ENCODE assay signal across 17 cellular contexts in the genomic region with DNA sequence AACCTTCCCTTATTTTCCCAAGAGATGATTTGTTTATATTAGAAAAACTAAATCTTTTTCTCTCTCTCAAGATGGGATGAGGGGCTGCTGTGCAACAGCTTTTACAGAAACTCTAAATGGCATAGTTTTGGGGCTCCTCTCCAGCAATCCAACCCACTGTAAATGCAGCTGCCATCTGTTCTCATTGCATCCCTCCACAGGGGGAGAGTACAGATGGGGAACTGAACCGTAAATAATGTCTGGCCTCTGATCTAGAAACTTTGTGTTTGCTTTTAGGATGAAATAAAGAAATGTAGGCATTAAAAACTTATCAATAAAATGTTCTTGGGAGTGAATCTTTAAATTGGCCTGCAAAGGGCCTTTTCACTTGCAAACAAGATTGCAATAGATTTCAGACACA.
DNase-seq lines count a peak whose midpoint lies in the region; ATAC-seq and TF ChIP-seq lines count a peak whose summit lies in the region.
"Had no signal": no experiment of that assay in that cellular context is flagged by ENCODE, and none has a peak within 500 bp of the region (broad histone marks: within the 10 kb centered on the region; RNA-seq: fewer than 3 reads in every experiment).

No MANE protein-coding gene starts in this region.

- H3K4me3 Mint-ChIP-seq in glutamatergic neuron (ENCODE audit: unreplicated experiment) (no peak overlapping the region), T-helper 17 cell (no peak overlapping the region)
- H3K4me3 Mint-ChIP-seq: CD4-positive, alpha-beta T cell; IgD-negative memory B cell had no signal

- H3K27me3 Mint-ChIP-seq in glutamatergic neuron (ENCODE audit: unreplicated experiment): no peaks in the 10 kb centered on the region
- H3K27me3 Mint-ChIP-seq in T-helper 17 cell: peaks cover 5% of the 10 kb centered on the region
- H3K27me3 Mint-ChIP-seq: CD4-positive, alpha-beta T cell had no signal

- ATAC-seq in T-helper 17 cell: no peak
- ATAC-seq in GM18511 (IDR thresholded peaks at IDR 0.05; ENCODE audit: unreplicated experiment): no peak
- ATAC-seq in HG03025 (IDR thresholded peaks at IDR 0.05; ENCODE audit: low FRiP score, unreplicated experiment): no peak
- ATAC-seq: HepG2 had no signal

- H3K36me3 Mint-ChIP-seq in glutamatergic neuron (ENCODE audit: unreplicated experiment) (no peaks in the 10 kb centered on the region), T-helper 17 cell (ENCODE audit: low read depth) (no peaks in the 10 kb centered on the region)
- H3K36me3 Mint-ChIP-seq: IgD-negative memory B cell had no signal

- TF ChIP-seq CTCF in glutamatergic neuron (IDR thresholded peaks at IDR 0.05; ENCODE audit: partially characterized antibody, unreplicated experiment): no peak

- H3K4me1 Mint-ChIP-seq in glutamatergic neuron (ENCODE audit: low read depth, unreplicated experiment) (peaks cover 37% of the 10 kb centered on the region), T-helper 17 cell (no peaks in the 10 kb centered on the region)
- H3K4me1 Mint-ChIP-seq: IgD-negative memory B cell had no signal

- in situ Hi-C loops in G401 (cut with HindIII; ENCODE audit: low sequenced_read_pairs): no loop called here

- no peaks in the 10 kb centered on the region for H3K9me3 Mint-ChIP-seq in glutamatergic neuron (ENCODE audit: unreplicated experiment)
- H3K9me3 Mint-ChIP-seq: CD4-positive, alpha-beta T cell; IgD-negative memory B cell had no signal

- H3K27ac Mint-ChIP-seq in glutamatergic neuron (ENCODE audit: unreplicated experiment): peak overlapping the region; percentile 50
- H3K27ac Mint-ChIP-seq in T-helper 17 cell: no peak overlapping the region
- H3K27ac Mint-ChIP-seq: CD4-positive, alpha-beta T cell; IgD-negative memory B cell had no signal

- H3K9me3 ChIP-seq in T-helper 17 cell (ENCODE audit: control insufficient read depth, low read length, poor library complexity, severe bottlenecking): no peaks in the 10 kb centered on the region
- H3K9me3 ChIP-seq: Caco-2 had no signal

- DNase-seq in G401 (ENCODE audit: low spot score) (peak; percentile 68), NCI-H1694 treated with DMSO at 0.1 percent for 48 hours (lab: John Stamatoyannopoulos, UW) (peak; percentile 41), NCI-H69 (lab: John Stamatoyannopoulos, UW) (peak; percentile 23), glutamatergic neuron (no peak), T-helper 17 cell (no peak), epidermal melanocyte (ENCODE audit: insufficient read length, low spot score) (no peak)
- DNase-seq: AML-193; Caco-2; CD4-positive, alpha-beta T cell; DMS79 treated with DMSO at 0.1 percent for 48 hours; GOT3; H7; KBM-7 had no signal

Comparison
In these comparisons a context has a peak if more than half of its experiments do, and no peak if none do; other contexts are left out.
1. DNase-seq: peak in G401 (single experiment), NCI-H1694 treated with DMSO at 0.1 percent for 48 hours (single experiment) and NCI-H69 (single experiment); none in glutamatergic neuron (single experiment), T-helper 17 cell (0 of 3) and epidermal melanocyte (single experiment).